ENCODE assay signal across 2 cellular contexts in genomic region chr2:48886919-48887318, GRCh38.
TF ChIP-seq lines count a peak whose summit lies in the region.

No MANE protein-coding gene starts in this region.

TF ChIP-seq in GM23338, 12 proteins besides CTCF, POLR2A, EP300 and RAD21 (continued from another document):
- TF ChIP-seq, protein P1, sequence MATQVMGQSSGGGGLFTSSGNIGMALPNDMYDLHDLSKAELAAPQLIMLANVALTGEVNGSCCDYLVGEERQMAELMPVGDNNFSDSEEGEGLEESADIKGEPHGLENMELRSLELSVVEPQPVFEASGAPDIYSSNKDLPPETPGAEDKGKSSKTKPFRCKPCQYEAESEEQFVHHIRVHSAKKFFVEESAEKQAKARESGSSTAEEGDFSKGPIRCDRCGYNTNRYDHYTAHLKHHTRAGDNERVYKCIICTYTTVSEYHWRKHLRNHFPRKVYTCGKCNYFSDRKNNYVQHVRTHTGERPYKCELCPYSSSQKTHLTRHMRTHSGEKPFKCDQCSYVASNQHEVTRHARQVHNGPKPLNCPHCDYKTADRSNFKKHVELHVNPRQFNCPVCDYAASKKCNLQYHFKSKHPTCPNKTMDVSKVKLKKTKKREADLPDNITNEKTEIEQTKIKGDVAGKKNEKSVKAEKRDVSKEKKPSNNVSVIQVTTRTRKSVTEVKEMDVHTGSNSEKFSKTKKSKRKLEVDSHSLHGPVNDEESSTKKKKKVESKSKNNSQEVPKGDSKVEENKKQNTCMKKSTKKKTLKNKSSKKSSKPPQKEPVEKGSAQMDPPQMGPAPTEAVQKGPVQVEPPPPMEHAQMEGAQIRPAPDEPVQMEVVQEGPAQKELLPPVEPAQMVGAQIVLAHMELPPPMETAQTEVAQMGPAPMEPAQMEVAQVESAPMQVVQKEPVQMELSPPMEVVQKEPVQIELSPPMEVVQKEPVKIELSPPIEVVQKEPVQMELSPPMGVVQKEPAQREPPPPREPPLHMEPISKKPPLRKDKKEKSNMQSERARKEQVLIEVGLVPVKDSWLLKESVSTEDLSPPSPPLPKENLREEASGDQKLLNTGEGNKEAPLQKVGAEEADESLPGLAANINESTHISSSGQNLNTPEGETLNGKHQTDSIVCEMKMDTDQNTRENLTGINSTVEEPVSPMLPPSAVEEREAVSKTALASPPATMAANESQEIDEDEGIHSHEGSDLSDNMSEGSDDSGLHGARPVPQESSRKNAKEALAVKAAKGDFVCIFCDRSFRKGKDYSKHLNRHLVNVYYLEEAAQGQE (IDR thresholded peaks at IDR 0.05; ENCODE audit: unreplicated experiment), result no peak
- TF ChIP-seq ETS1 (IDR thresholded peaks at IDR 0.05) (no peak), EZH2phosphoT487 (IDR thresholded peaks at IDR 0.05; ENCODE audit: unreplicated experiment) (no peak), ZNF331 (CRISPR knock-in tag; IDR thresholded peaks at IDR 0.05; ENCODE audit: low read depth) (no peak), ZNF462 (CRISPR knock-in tag; IDR thresholded peaks at IDR 0.05) (no peak), JUNB (IDR thresholded peaks at IDR 0.05; ENCODE audit: unreplicated experiment) (no peak), EZH2 (IDR thresholded peaks at IDR 0.05; ENCODE audit: low read depth, unreplicated experiment) (no peak), CREB1 (CRISPR knock-in tag; IDR thresholded peaks at IDR 0.05; ENCODE audit: low read depth) (no peak), NANOG (IDR thresholded peaks at IDR 0.05; ENCODE audit: borderline replicate concordance) (no peak), STAT1 (IDR thresholded peaks at IDR 0.05; ENCODE audit: unreplicated experiment) (no peak), POLR2AphosphoS5 (IDR thresholded peaks at IDR 0.05; ENCODE audit: low read depth) (no peak)

TF ChIP-seq in K562, 482 proteins besides CTCF, POLR2A, EP300 and RAD21 (continued from another document):
- TF ChIP-seq, protein P2, sequence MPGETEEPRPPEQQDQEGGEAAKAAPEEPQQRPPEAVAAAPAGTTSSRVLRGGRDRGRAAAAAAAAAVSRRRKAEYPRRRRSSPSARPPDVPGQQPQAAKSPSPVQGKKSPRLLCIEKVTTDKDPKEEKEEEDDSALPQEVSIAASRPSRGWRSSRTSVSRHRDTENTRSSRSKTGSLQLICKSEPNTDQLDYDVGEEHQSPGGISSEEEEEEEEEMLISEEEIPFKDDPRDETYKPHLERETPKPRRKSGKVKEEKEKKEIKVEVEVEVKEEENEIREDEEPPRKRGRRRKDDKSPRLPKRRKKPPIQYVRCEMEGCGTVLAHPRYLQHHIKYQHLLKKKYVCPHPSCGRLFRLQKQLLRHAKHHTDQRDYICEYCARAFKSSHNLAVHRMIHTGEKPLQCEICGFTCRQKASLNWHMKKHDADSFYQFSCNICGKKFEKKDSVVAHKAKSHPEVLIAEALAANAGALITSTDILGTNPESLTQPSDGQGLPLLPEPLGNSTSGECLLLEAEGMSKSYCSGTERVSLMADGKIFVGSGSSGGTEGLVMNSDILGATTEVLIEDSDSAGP (CRISPR knock-in tag; IDR thresholded peaks at IDR 0.05), result no peak
- TF ChIP-seq PTRF (tag; IDR thresholded peaks at IDR 0.05) (no peak), NFIX (CRISPR knock-in tag; IDR thresholded peaks at IDR 0.05; ENCODE audit: low read depth) (peak; percentile 67), GATA2 (CRISPR knock-in tag; IDR thresholded peaks at IDR 0.05) (no peak), EGR1 (conservative IDR thresholded peaks at IDR 0.05) (no peak), ZNF175 (CRISPR knock-in tag; IDR thresholded peaks at IDR 0.05; ENCODE audit: low read depth) (no peak), PHF21A (IDR thresholded peaks at IDR 0.05; ENCODE audit: borderline replicate concordance, low read depth) (no peak), CCAR2 (IDR thresholded peaks at IDR 0.05; ENCODE audit: low read depth, low read length) (no peak), ZFP30 (CRISPR knock-in tag; IDR thresholded peaks at IDR 0.05; ENCODE audit: borderline replicate concordance) (no peak), ZNF232 (CRISPR knock-in tag; IDR thresholded peaks at IDR 0.05) (no peak), ELK1 (CRISPR knock-in tag; IDR thresholded peaks at IDR 0.05) (no peak), WHSC1 (IDR thresholded peaks at IDR 0.05; ENCODE audit: low read length) (no peak), MTF1 (CRISPR knock-in tag; IDR thresholded peaks at IDR 0.05; ENCODE audit: borderline replicate concordance) (no peak), NFIC (IDR thresholded peaks at IDR 0.05) (peak; percentile 85)
